Comparison of ENCODE assay signal across 8 cellular contexts in the genomic region with DNA sequence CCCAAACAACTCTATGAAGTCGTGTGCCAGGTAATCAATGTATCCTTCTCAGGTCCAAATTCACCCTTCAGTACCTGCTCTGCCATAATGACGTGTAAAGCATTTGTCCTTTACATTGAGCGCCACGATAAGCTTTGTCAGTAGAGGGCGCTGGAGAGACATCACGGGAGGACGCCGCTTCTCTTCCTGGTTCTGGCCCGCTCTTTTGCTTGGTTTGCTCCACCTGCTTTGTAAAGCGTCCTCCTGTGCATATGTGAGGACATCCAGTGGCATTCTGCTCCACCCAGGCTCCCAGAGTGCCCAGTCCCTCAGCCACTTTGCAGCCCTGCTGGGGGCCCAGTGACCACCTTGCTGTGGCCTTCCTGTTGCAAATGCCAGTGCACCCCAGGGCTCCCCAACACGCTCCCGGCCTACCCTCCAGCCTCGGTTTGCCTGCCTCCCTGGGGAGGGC.
DNase-seq lines count a peak whose midpoint lies in the region; ATAC-seq and TF ChIP-seq lines count a peak whose summit lies in the region.

No MANE protein-coding gene starts in this region.

- H3K9me3 Mint-ChIP-seq in stimulated activated memory B cell treated with anti-CD40 and anti-IgM and Interleukin-4, amounts not matched to agents 10 μg/mL and 1 μg/mL and 100 μg/mL, for 72 hours: peaks cover 11% of the 10 kb centered on the region

- no peak overlapping the region for H3K27ac Mint-ChIP-seq in stimulated activated memory B cell treated with anti-CD40 and anti-IgM and Interleukin-4, amounts not matched to agents 10 μg/mL and 1 μg/mL and 100 μg/mL, for 72 hours

- H3K4me3 Mint-ChIP-seq in stimulated activated memory B cell treated with anti-CD40 and anti-IgM and Interleukin-4, amounts not matched to agents 10 μg/mL and 1 μg/mL and 100 μg/mL, for 72 hours: no peak overlapping the region

- no peak overlapping the region for H3K9ac ChIP-seq in PC-3 (ENCODE audit: low read length)

- peak; percentile 65 for TF ChIP-seq CTCF in PC-3 (conservative IDR thresholded peaks at IDR 0.05; ENCODE audit: low read depth, low read length)

- H3K36me3 ChIP-seq in PC-3 (ENCODE audit: low read depth, low read length): no peaks in the 10 kb centered on the region

- BruUV-seq in PC-3 (replicated peaks; lab: Mats Ljungman, UMichigan): no TSS peak

- POLR2A ChIA-PET in PC-3 (lab: Charles Lee; ENCODE audit: unreplicated experiment): no interaction called here

- H3K27ac ChIP-seq in PC-3 (ENCODE audit: low read length): no peak overlapping the region

- CTCF ChIA-PET in PC-3 (lab: Charles Lee): no interaction called here

- H3K4me2 ChIP-seq in PC-3 (ENCODE audit: low read length): no peak overlapping the region

- ATAC-seq in HG03066 (IDR thresholded peaks at IDR 0.05; ENCODE audit: low read depth, unreplicated experiment) (peak; percentile 78), PC-3 (no peak; the same call in 1 of the 2 replicates), GM18870 (IDR thresholded peaks at IDR 0.05; ENCODE audit: unreplicated experiment) (no peak)
- no peak for ATAC-seq in stimulated activated memory B cell treated with anti-CD40 and anti-IgM and Interleukin-4, amounts not matched to agents 10 μg/mL and 1 μg/mL and 100 μg/mL, for 72 hours

- DNase-seq in activated T-cell treated with anti-CD3 and anti-CD28 coated beads for 24 hours (ENCODE audit: low read depth): peak; percentile 9
- no peak for DNase-seq in activated T-cell treated with anti-CD3 and anti-CD28 coated beads, Interleukin-2, amount 50 U/mL, for 1 hour
- peak; percentile 37 for DNase-seq in PC-3
- DNase-seq in dermis microvascular lymphatic vessel endothelial cell (ENCODE audit: low read depth in 2 of 2): peak; percentile 4 to 33
- peak; percentile 20 to 53 for DNase-seq in stimulated activated CD4-positive, alpha-beta T cell treated with anti-CD3 and anti-CD28 coated beads, Interleukin-2, amount 100 ng/mL, for 24 hours

- no peaks in the 10 kb centered on the region for H4K20me1 ChIP-seq in PC-3 (ENCODE audit: low read length)

- no peaks in the 10 kb centered on the region for H3F3A ChIP-seq in PC-3 (ENCODE audit: low read length, unreplicated experiment)

- no peak overlapping the region for H3K4me3 ChIP-seq in PC-3 (ENCODE audit: low read length)

- H3K9me3 ChIP-seq in PC-3 (ENCODE audit: low read length): no peaks in the 10 kb centered on the region

- no peaks in the 10 kb centered on the region for H3K4me1 Mint-ChIP-seq in stimulated activated memory B cell treated with anti-CD40 and anti-IgM and Interleukin-4, amounts not matched to agents 10 μg/mL and 1 μg/mL and 100 μg/mL, for 72 hours

- H3K36me3 Mint-ChIP-seq in stimulated activated memory B cell treated with anti-CD40 and anti-IgM and Interleukin-4, amounts not matched to agents 10 μg/mL and 1 μg/mL and 100 μg/mL, for 72 hours: no peaks in the 10 kb centered on the region

- H3K4me1 ChIP-seq in PC-3 (ENCODE audit: insufficient read depth, low read length): no peaks in the 10 kb centered on the region

- H2AFZ ChIP-seq in PC-3 (ENCODE audit: low read length): no peak overlapping the region

- intact Hi-C loops in PC-3 (cut with micrococcal nuclease): no loop called here

- no peaks in the 10 kb centered on the region for H3K79me2 ChIP-seq in PC-3 (ENCODE audit: low read length)

- H3K27me3 Mint-ChIP-seq in stimulated activated memory B cell treated with anti-CD40 and anti-IgM and Interleukin-4, amounts not matched to agents 10 μg/mL and 1 μg/mL and 100 μg/mL, for 72 hours: no peaks in the 10 kb centered on the region

- H3K27me3 ChIP-seq in PC-3 (ENCODE audit: low read length): no peaks in the 10 kb centered on the region

- H3K9me2 ChIP-seq in PC-3 (replicated peaks; ENCODE audit: low read length): no peaks in the 10 kb centered on the region
